19 cellular contexts compared by ENCODE assay signal in genomic region chr4:38236503-38236902, GRCh38.
"Had no signal": no experiment of that assay in that cellular context is flagged by ENCODE, and none has a peak within 500 bp of the region (broad histone marks: within the 10 kb centered on the region; RNA-seq: fewer than 3 reads in every experiment).

No MANE protein-coding gene starts in this region.

- H3K27ac Mint-ChIP-seq: activated naive CD8-positive, alpha-beta T cell treated with anti-CD3 and anti-CD28 coated beads for 36 hours; activated T-helper 17 cell treated with anti-CD3 and anti-CD28 coated beads, Interleukin-2, amount 50 U/mL, for 72 hours; memory B cell; natural killer cell treated with Interleukin-12 subunit alpha and Interleukin-12 subunit beta and Interleukin-15 and Interleukin-18, amount 100 ng/mL, for 72 hours; stimulated activated effector memory CD8-positive, alpha-beta T cell treated with anti-CD3 and anti-CD28 coated beads, Interleukin-12 subunit alpha, Interleukin-12 subunit beta, amount 100 ng/mL, for 72 hours had no signal

- H3K9me3 Mint-ChIP-seq: activated naive CD8-positive, alpha-beta T cell treated with anti-CD3 and anti-CD28 coated beads for 36 hours; activated T-helper 17 cell treated with anti-CD3 and anti-CD28 coated beads, Interleukin-2, amount 50 U/mL, for 72 hours; memory B cell; natural killer cell treated with Interleukin-12 subunit alpha and Interleukin-12 subunit beta and Interleukin-15 and Interleukin-18, amount 100 ng/mL, for 72 hours; stimulated activated effector memory CD8-positive, alpha-beta T cell treated with anti-CD3 and anti-CD28 coated beads, Interleukin-12 subunit alpha, Interleukin-12 subunit beta, amount 100 ng/mL, for 72 hours had no signal

- H3K36me3 ChIP-seq: heart left ventricle, neutrophil, stomach, transverse colon, WERI-Rb-1 had no signal

- H3K9me3 ChIP-seq: heart left ventricle, neutrophil, stomach, transverse colon had no signal

- DNase-seq: activated CD4-positive, alpha-beta T cell treated with anti-CD3 and anti-CD28 coated beads for 1 hour; activated naive CD8-positive, alpha-beta T cell treated with anti-CD3 and anti-CD28 coated beads for 36 hours; activated T-cell treated with anti-CD3 and anti-CD28 coated beads, Interleukin-2, amount 50 U/mL, for 1 hour; effector CD8-positive, alpha-beta T cell; heart left ventricle; islet precursor cell; left cardiac atrium; right cardiac atrium; stimulated activated CD4-positive, alpha-beta T cell treated with anti-CD3 and anti-CD28 coated beads, Interleukin-2, amount 100 ng/mL, for 24 hours; stomach; transverse colon; WERI-Rb-1 had no signal

- H3K4me3 Mint-ChIP-seq: activated naive CD8-positive, alpha-beta T cell treated with anti-CD3 and anti-CD28 coated beads for 36 hours; activated T-helper 17 cell treated with anti-CD3 and anti-CD28 coated beads, Interleukin-2, amount 50 U/mL, for 72 hours; memory B cell; natural killer cell treated with Interleukin-12 subunit alpha and Interleukin-12 subunit beta and Interleukin-15 and Interleukin-18, amount 100 ng/mL, for 72 hours; stimulated activated effector memory CD8-positive, alpha-beta T cell treated with anti-CD3 and anti-CD28 coated beads, Interleukin-12 subunit alpha, Interleukin-12 subunit beta, amount 100 ng/mL, for 72 hours had no signal

- H3K79me2 ChIP-seq: parathyroid adenoma had no signal

- H3K36me3 Mint-ChIP-seq: activated naive CD8-positive, alpha-beta T cell treated with anti-CD3 and anti-CD28 coated beads for 36 hours; memory B cell; natural killer cell treated with Interleukin-12 subunit alpha and Interleukin-12 subunit beta and Interleukin-15 and Interleukin-18, amount 100 ng/mL, for 72 hours; stimulated activated effector memory CD8-positive, alpha-beta T cell treated with anti-CD3 and anti-CD28 coated beads, Interleukin-12 subunit alpha, Interleukin-12 subunit beta, amount 100 ng/mL, for 72 hours had no signal

- H3K4me1 Mint-ChIP-seq: activated T-helper 17 cell treated with anti-CD3 and anti-CD28 coated beads, Interleukin-2, amount 50 U/mL, for 72 hours; stimulated activated effector memory CD8-positive, alpha-beta T cell treated with anti-CD3 and anti-CD28 coated beads, Interleukin-12 subunit alpha, Interleukin-12 subunit beta, amount 100 ng/mL, for 72 hours had no signal

- ATAC-seq: activated T-helper 17 cell treated with anti-CD3 and anti-CD28 coated beads, Interleukin-2, amount 50 U/mL, for 72 hours; heart left ventricle; left cardiac atrium; right cardiac atrium; stimulated activated effector memory CD8-positive, alpha-beta T cell treated with anti-CD3 and anti-CD28 coated beads, Interleukin-12 subunit alpha, Interleukin-12 subunit beta, amount 100 ng/mL, for 72 hours had no signal

- H3K27me3 ChIP-seq: heart left ventricle, neutrophil, stomach, transverse colon had no signal

- H3K9ac ChIP-seq: parathyroid adenoma had no signal

- H3K4me1 ChIP-seq: parathyroid adenoma had no signal

- H2AFZ ChIP-seq: parathyroid adenoma had no signal

- H3K4me3 ChIP-seq: heart left ventricle, SK-N-MC, stomach, transverse colon had no signal

- H3K27ac ChIP-seq: heart left ventricle, neutrophil, parathyroid adenoma, SK-N-MC, WERI-Rb-1 had no signal
